1 cellular context compared by ENCODE assay signal in the genomic region with DNA sequence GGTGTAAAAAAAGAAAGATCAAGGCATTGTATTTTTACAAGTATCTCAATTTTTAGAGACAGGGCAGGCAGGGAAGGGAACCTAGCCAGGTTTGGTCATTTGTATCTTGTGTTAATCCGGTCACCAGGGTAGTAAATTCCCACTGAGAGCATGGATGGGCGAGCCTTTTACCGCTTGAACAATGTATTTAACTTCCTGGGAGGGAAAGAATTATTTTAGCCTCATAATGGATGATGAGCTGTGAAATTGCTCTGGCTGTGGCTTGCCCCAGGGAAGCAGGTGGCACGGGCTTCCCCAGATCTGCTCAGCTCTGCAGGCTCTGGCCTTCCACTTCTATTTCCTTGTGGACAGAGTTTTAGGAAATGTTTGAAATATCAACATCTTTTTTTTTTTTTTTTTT.
TF ChIP-seq lines count a peak whose summit lies in the region.

No MANE protein-coding gene starts in this region.

TF ChIP-seq in HEK293, 187 proteins besides CTCF, POLR2A, EP300 and RAD21 (continued from another document):
- TF ChIP-seq, protein P1, sequence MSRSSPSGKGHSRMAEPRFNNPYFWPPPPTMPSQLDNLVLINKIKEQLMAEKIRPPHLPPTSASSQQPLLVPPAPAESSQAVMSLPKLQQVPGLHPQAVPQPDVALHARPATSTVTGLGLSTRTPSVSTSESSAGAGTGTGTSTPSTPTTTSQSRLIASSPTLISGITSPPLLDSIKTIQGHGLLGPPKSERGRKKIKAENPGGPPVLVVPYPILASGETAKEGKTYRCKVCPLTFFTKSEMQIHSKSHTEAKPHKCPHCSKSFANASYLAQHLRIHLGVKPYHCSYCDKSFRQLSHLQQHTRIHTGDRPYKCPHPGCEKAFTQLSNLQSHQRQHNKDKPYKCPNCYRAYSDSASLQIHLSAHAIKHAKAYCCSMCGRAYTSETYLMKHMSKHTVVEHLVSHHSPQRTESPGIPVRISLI (tag by site-specific recombination; IDR thresholded peaks at IDR 0.05): no peak
- TF ChIP-seq TRIM28 (IDR thresholded peaks at IDR 0.05; ENCODE audit: borderline replicate concordance, low read length) (no peak), ZNF76 (tag by site-specific recombination; IDR thresholded peaks at IDR 0.05; ENCODE audit: borderline replicate concordance, low read depth) (no peak), ZBTB17 (tag by site-specific recombination; IDR thresholded peaks at IDR 0.05) (0 out of 2 replicates have a peak, but pooled peaks have one; percentile 23), ZSCAN23 (tag by site-specific recombination; IDR thresholded peaks at IDR 0.05) (no peak)
